Comparison of ENCODE assay signal across 17 cellular contexts in the genomic region with DNA sequence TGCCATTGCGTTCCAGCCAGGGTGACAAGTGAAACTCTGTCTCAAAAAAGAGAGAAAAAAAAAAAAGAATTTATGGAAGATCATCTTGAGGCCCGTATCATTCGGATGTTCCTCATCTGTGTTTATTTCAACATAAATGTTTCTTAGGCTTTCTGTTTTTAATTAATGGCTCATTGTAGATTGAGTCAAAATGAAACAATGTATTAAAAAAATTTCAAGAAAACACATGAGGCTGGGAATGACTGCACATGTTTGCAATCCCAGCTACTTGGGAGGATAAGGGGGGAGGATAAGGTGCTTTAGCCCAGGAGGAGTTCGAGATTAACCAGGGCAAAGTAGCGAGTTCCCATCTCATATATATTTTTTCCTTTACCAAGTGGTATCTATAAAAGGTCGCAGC.
"Had no signal": no experiment of that assay in that cellular context is flagged by ENCODE, and none has a peak within 500 bp of the region (broad histone marks: within the 10 kb centered on the region; RNA-seq: fewer than 3 reads in every experiment).

No MANE protein-coding gene starts in this region.

- H3K4me3 ChIP-seq: body of pancreas, lower lobe of right lung, smooth muscle cell, upper lobe of right lung had no signal

- DNase-seq: activated CD4-positive, alpha-beta T cell treated with anti-CD3 and anti-CD28 coated beads, Interleukin-2, amount 50 U/mL, for 48 hours; activated CD8-positive, alpha-beta memory T cell treated with anti-CD3 and anti-CD28 coated beads, Interleukin-2, amount 10 ng/mL, durations not matched to agents 7 days and 5 days; activated effector memory CD4-positive, alpha-beta T cell treated with Interleukin-2 at 50 U/mL for 16 hours; activated T-cell treated with anti-CD3 and anti-CD28 coated beads, Interleukin-2, amount 50 U/mL, for 24 hours; amniotic stem cell; body of pancreas; central memory CD4-positive, alpha-beta T cell; cortex of kidney; effector CD8-positive, alpha-beta T cell; immature natural killer cell; lower lobe of right lung; midbrain; right cardiac atrium; stimulated activated naive CD4-positive, alpha-beta T cell treated with Interleukin-2 at 50 U/mL for 16 hours; T-helper 2 cell; upper lobe of right lung had no signal

- H3K27me3 ChIP-seq: body of pancreas, upper lobe of right lung had no signal

- H3K4me2 ChIP-seq: smooth muscle cell had no signal

- H3K27ac ChIP-seq: body of pancreas, lower lobe of right lung, upper lobe of right lung had no signal

- H3K4me1 ChIP-seq: upper lobe of right lung had no signal

- H3K9me3 ChIP-seq: body of pancreas, lower lobe of right lung, upper lobe of right lung had no signal

- ATAC-seq: activated CD8-positive, alpha-beta memory T cell treated with anti-CD3 and anti-CD28 coated beads, Interleukin-2, amount 10 ng/mL, durations not matched to agents 7 days and 5 days; body of pancreas; lower lobe of right lung; right cardiac atrium; upper lobe of right lung had no signal
